In the genomic region with DNA sequence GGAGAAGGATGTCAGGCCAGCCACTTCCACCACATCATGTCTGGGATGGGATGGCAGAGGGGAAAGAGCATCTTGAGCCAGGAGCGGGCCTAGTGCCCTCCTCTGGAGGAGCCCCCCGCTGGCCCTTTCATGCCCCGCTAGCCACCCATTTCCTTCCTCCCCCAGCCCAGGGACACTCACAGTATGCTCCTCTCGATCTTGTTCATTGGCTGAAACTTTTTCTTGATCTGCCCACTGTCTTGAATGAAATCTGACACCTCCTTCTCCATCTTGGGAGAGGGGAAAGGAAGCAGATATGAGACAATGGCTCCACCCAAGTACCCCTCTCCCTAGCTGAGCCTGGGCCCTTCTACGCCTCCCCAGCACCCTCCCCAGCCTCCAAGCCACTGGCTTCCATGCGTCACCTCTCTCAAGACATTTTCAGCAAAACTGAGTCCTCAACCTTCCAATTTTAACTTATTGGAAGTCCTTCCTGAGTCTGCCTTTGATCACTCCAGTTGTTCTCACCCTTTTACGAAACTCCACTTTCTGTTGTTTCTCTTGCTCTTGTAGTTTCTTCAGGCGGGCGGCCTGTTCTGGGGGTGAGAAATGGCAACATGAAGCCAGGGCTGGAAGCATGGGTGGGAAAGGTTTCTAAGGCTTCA, we compare ENCODE assay signal across 26 cellular contexts. TPM values are rescaled to one million over a fixed set of nuclear protein-coding genes. Genes with fewer than 3 reads are reported as not detected.
A peak's percentile ranks its signal among the peaks of the same experiment; 100 is the strongest.
DNase-seq lines count a peak whose midpoint lies in the region; ATAC-seq, FAIRE-seq and TF ChIP-seq lines count a peak whose summit lies in the region.
"Had no signal": no experiment of that assay in that cellular context is flagged by ENCODE, and none has a peak within 500 bp of the region (broad histone marks: within the 10 kb centered on the region; RNA-seq: fewer than 3 reads in every experiment).

No MANE protein-coding gene starts in this region.

- no peak for FAIRE-seq in frontal cortex (lab: Jason Lieb, UNC)
- FAIRE-seq: D721Med, islet of Langerhans, TTC549 had no signal

- H3K4me3 Mint-ChIP-seq in activated T-helper 2 cell treated with anti-CD3 and anti-CD28 coated beads, Interferon-gamma antibody, Interleukin-2, Interleukin-4, amounts not matched to agents 10 μg/mL and 5 μg/mL and 100 μg/mL, durations not matched to agents 14 hours and 24 hours and 36 hours (ENCODE audit: low read depth) = no peak overlapping the region
- H3K4me3 Mint-ChIP-seq in neural crest cell = peak overlapping the region; percentile 40
- H3K4me3 Mint-ChIP-seq: activated CD8-positive, alpha-beta T cell treated with anti-CD3 and anti-CD28 coated beads, Interleukin-2, amount 10 ng/mL, durations not matched to agents 7 days and 5 days; type B pancreatic cell had no signal

- H3K27me3 Mint-ChIP-seq in activated T-helper 2 cell treated with anti-CD3 and anti-CD28 coated beads, Interferon-gamma antibody, Interleukin-2, Interleukin-4, amounts not matched to agents 10 μg/mL and 5 μg/mL and 100 μg/mL, durations not matched to agents 14 hours and 24 hours and 36 hours (ENCODE audit: low read depth) = no peaks in the 10 kb centered on the region
- H3K27me3 Mint-ChIP-seq in neural crest cell (ENCODE audit: low read depth) = no peaks in the 10 kb centered on the region
- H3K27me3 Mint-ChIP-seq: naive B cell, type B pancreatic cell had no signal

- 74% methylated on average over 9 of the region's 9 CpGs for whole genome bisulfite sequencing in HUES64

- H3K27me3 ChIP-seq in BLaER1 treated with 17β-estradiol and CSF1 and Interleukin-3, amounts not matched to agents 10 nM and 100 nM = no peaks in the 10 kb centered on the region
- no peaks in the 10 kb centered on the region for H3K27me3 ChIP-seq in HUES64 (ENCODE audit: insufficient read depth, low read length)
- H3K27me3 ChIP-seq: right atrium auricular region had no signal

- H4K20me1 ChIP-seq in BLaER1 treated with 17β-estradiol and CSF1 and Interleukin-3, amounts not matched to agents 10 nM and 100 nM = no peaks in the 10 kb centered on the region

- no peak for TF ChIP-seq CTCF in neural crest cell (conservative IDR thresholded peaks at IDR 0.05)

- intact Hi-C loops in activated T-helper 2 cell treated with anti-CD3 and anti-CD28 coated beads, Interferon-gamma antibody, Interleukin-2, Interleukin-4, amounts not matched to agents 10 μg/mL and 5 μg/mL and 100 μg/mL, durations not matched to agents 14 hours and 24 hours and 36 hours (cut with micrococcal nuclease) = no loop called here

- H3K4me1 Mint-ChIP-seq in activated T-helper 2 cell treated with anti-CD3 and anti-CD28 coated beads, Interferon-gamma antibody, Interleukin-2, Interleukin-4, amounts not matched to agents 10 μg/mL and 5 μg/mL and 100 μg/mL, durations not matched to agents 14 hours and 24 hours and 36 hours (ENCODE audit: low read depth) = peaks cover 6% of the 10 kb centered on the region
- peaks cover 11% of the 10 kb centered on the region for H3K4me1 Mint-ChIP-seq in neural crest cell

- ATAC-seq in GM18861 (IDR thresholded peaks at IDR 0.05; ENCODE audit: unreplicated experiment) = no peak
- ATAC-seq: activated CD8-positive, alpha-beta T cell treated with anti-CD3 and anti-CD28 coated beads, Interleukin-2, amount 10 ng/mL, durations not matched to agents 7 days and 5 days had no signal

- peak overlapping the region in 2 of 11 experiments; percentile 6 to 28; a peak in 3 of 22 replicates for H3K9ac ChIP-seq in BLaER1 treated with 17β-estradiol and CSF1 and Interleukin-3, amounts not matched to agents 10 nM and 100 nM
- H3K9ac ChIP-seq in HUES64 (ENCODE audit: low read depth, low read length) = no peak overlapping the region; the same call in 1 of the 2 replicates

- peaks cover 19 to 72% (median 51%) of the 10 kb centered on the region in 11 experiments for H3K36me3 ChIP-seq in BLaER1 treated with 17β-estradiol and CSF1 and Interleukin-3, amounts not matched to agents 10 nM and 100 nM
- H3K36me3 ChIP-seq in HUES64 (ENCODE audit: insufficient read depth, low read length) = peaks cover 24% of the 10 kb centered on the region

- H3K9me3 Mint-ChIP-seq in activated T-helper 2 cell treated with anti-CD3 and anti-CD28 coated beads, Interferon-gamma antibody, Interleukin-2, Interleukin-4, amounts not matched to agents 10 μg/mL and 5 μg/mL and 100 μg/mL, durations not matched to agents 14 hours and 24 hours and 36 hours = no peaks in the 10 kb centered on the region
- H3K9me3 Mint-ChIP-seq in neural crest cell = no peaks in the 10 kb centered on the region
- H3K9me3 Mint-ChIP-seq: naive B cell, type B pancreatic cell had no signal

- H3K36me3 Mint-ChIP-seq in activated T-helper 2 cell treated with anti-CD3 and anti-CD28 coated beads, Interferon-gamma antibody, Interleukin-2, Interleukin-4, amounts not matched to agents 10 μg/mL and 5 μg/mL and 100 μg/mL, durations not matched to agents 14 hours and 24 hours and 36 hours (ENCODE audit: low read depth) = peaks cover 44% of the 10 kb centered on the region
- peaks cover 8% of the 10 kb centered on the region for H3K36me3 Mint-ChIP-seq in neural crest cell (ENCODE audit: low read depth)

- H3K27ac ChIP-seq in BLaER1 treated with 17β-estradiol and CSF1 and Interleukin-3, amounts not matched to agents 10 nM and 100 nM = peak overlapping the region in 5 of 11 experiments; percentile 9 to 31 (median 11); a peak in 7 of 22 replicates
- H3K27ac ChIP-seq in HUES64 (ENCODE audit: low read depth, low read length) = 0 out of 2 replicates have a peak overlapping the region, but pooled peaks have one; percentile 9
- H3K27ac ChIP-seq: left ventricle myocardium inferior, right atrium auricular region had no signal

- peaks cover 29 to 47% (median 37%) of the 10 kb centered on the region in 10 experiments for H3K4me1 ChIP-seq in BLaER1 treated with 17β-estradiol and CSF1 and Interleukin-3, amounts not matched to agents 10 nM and 100 nM
- H3K4me1 ChIP-seq in HUES64 (ENCODE audit: insufficient read depth, low read length) = peaks cover 8% of the 10 kb centered on the region; the same call in 1 of the 2 replicates

- peak overlapping the region; percentile 42 for H3K27ac Mint-ChIP-seq in activated T-helper 2 cell treated with anti-CD3 and anti-CD28 coated beads, Interferon-gamma antibody, Interleukin-2, Interleukin-4, amounts not matched to agents 10 μg/mL and 5 μg/mL and 100 μg/mL, durations not matched to agents 14 hours and 24 hours and 36 hours
- peak overlapping the region; percentile 67 for H3K27ac Mint-ChIP-seq in neural crest cell (ENCODE audit: unreplicated experiment)
- H3K27ac Mint-ChIP-seq: activated CD8-positive, alpha-beta T cell treated with anti-CD3 and anti-CD28 coated beads, Interleukin-2, amount 10 ng/mL, durations not matched to agents 7 days and 5 days had no signal

- DNase-seq in activated T-helper 2 cell treated with anti-CD3 and anti-CD28 coated beads, Interferon-gamma antibody, Interleukin-2, Interleukin-4, amounts not matched to agents 10 μg/mL and 5 μg/mL and 100 μg/mL, durations not matched to agents 14 hours and 24 hours and 36 hours (ENCODE audit: low spot score) = no peak
- DNase-seq in neural crest cell (ENCODE audit: low read depth, low spot score) (no peak), GM19240 (ENCODE audit: insufficient read length, low spot score) (no peak), frontal cortex (ENCODE audit: low spot score in 2 of 2) (no peak), NCI-H510A treated with DMSO at 0.1 percent for 48 hours (lab: John Stamatoyannopoulos, UW) (no peak)
- DNase-seq: activated CD8-positive, alpha-beta T cell treated with anti-CD3 and anti-CD28 coated beads, Interleukin-2, amount 10 ng/mL, durations not matched to agents 7 days and 5 days; activated gamma-delta T cell; C1 segment of cervical spinal cord; cerebellar nuclear complex; hypothalamus; left ventricle myocardium inferior; naive B cell; NCI-H1105; NCI-H1930; NCI-H2227 treated with DMSO at 0.1 percent for 48 hours; NCI-H774; stimulated activated CD4-positive, alpha-beta T cell treated with anti-CD3 and anti-CD28 coated beads, Interleukin-2, amount 100 ng/mL, for 24 hours; T-helper 1 cell had no signal

- H3K9me3 ChIP-seq in BLaER1 treated with 17β-estradiol and CSF1 and Interleukin-3, amounts not matched to agents 10 nM and 100 nM (replicated peaks in 1 of 11) = no peaks in the 10 kb centered on the region
- no peaks in the 10 kb centered on the region for H3K9me3 ChIP-seq in HUES64 (ENCODE audit: insufficient read depth, low read depth, low read length)
- H3K9me3 ChIP-seq: left ventricle myocardium inferior, right atrium auricular region had no signal

- peak overlapping the region in 9 of 11 experiments; percentile 29 to 66 (median 56); a peak in 17 of 22 replicates for H3K4me2 ChIP-seq in BLaER1 treated with 17β-estradiol and CSF1 and Interleukin-3, amounts not matched to agents 10 nM and 100 nM

- no peak overlapping the region for H3K4me3 ChIP-seq in BLaER1 treated with 17β-estradiol and CSF1 and Interleukin-3, amounts not matched to agents 10 nM and 100 nM
- no peak overlapping the region for H3K4me3 ChIP-seq in HUES64 (ENCODE audit: low read length)
- H3K4me3 ChIP-seq: left ventricle myocardium inferior, right atrium auricular region had no signal

RNA-seq across cellular contexts. Expression of a gene that starts 7.2 kb away (rescaled TPM):
- 73.1 TPM for polyA plus RNA-seq in HUES64 (2013, experiment 1 of 2)
- 89.2 TPM for polyA plus RNA-seq in HUES64 (2013, experiment 2 of 2)
- total RNA-seq in activated T-helper 2 cell treated with anti-CD3 and anti-CD28 coated beads, Interferon-gamma antibody, Interleukin-2, Interleukin-4, amounts not matched to agents 10 μg/mL and 5 μg/mL and 100 μg/mL, durations not matched to agents 14 hours and 24 hours and 36 hours = 66.5 and 70.4 TPM in 2 replicates
- total RNA-seq in neural crest cell (76.9 and 78.9 TPM in 2 replicates), frontal cortex (27.7 TPM)

RNA-seq across cellular contexts. Expression of a gene that starts 9.5 kb away (rescaled TPM):
- 14.8 TPM for polyA plus RNA-seq in HUES64 (2013, experiment 1 of 2)
- polyA plus RNA-seq in HUES64 (2013, experiment 2 of 2) = 18.8 TPM
- 45.7 and 47.9 TPM in 2 replicates for total RNA-seq in activated T-helper 2 cell treated with anti-CD3 and anti-CD28 coated beads, Interferon-gamma antibody, Interleukin-2, Interleukin-4, amounts not matched to agents 10 μg/mL and 5 μg/mL and 100 μg/mL, durations not matched to agents 14 hours and 24 hours and 36 hours
- total RNA-seq in neural crest cell = 9.1 and 10.6 TPM in 2 replicates
- total RNA-seq in frontal cortex = 0.82 TPM

RNA-seq across cellular contexts. Expression of a gene that starts 12.1 kb away (rescaled TPM):
- polyA plus RNA-seq in HUES64 (2013, experiment 1 of 2) = 1,291 TPM
- 1,164 TPM for polyA plus RNA-seq in HUES64 (2013, experiment 2 of 2)
- 1,460 and 1,475 TPM in 2 replicates for total RNA-seq in activated T-helper 2 cell treated with anti-CD3 and anti-CD28 coated beads, Interferon-gamma antibody, Interleukin-2, Interleukin-4, amounts not matched to agents 10 μg/mL and 5 μg/mL and 100 μg/mL, durations not matched to agents 14 hours and 24 hours and 36 hours
- total RNA-seq in neural crest cell (626 and 630 TPM in 2 replicates), frontal cortex (69.3 TPM)

RNA-seq across cellular contexts. Expression of a gene that starts 20.3 kb away (rescaled TPM):
- polyA plus RNA-seq in HUES64 (2013, experiment 1 of 2) = 93.3 TPM
- polyA plus RNA-seq in HUES64 (2013, experiment 2 of 2) = 106 TPM
- total RNA-seq in activated T-helper 2 cell treated with anti-CD3 and anti-CD28 coated beads, Interferon-gamma antibody, Interleukin-2, Interleukin-4, amounts not matched to agents 10 μg/mL and 5 μg/mL and 100 μg/mL, durations not matched to agents 14 hours and 24 hours and 36 hours = 112 and 126 TPM in 2 replicates
- total RNA-seq in neural crest cell (90.4 and 93.2 TPM in 2 replicates), frontal cortex (13.0 TPM)

RNA-seq across cellular contexts. Expression of a gene that starts 20.6 kb away (rescaled TPM):
- 53.6 TPM for polyA plus RNA-seq in HUES64 (2013, experiment 1 of 2)
- 54.9 TPM for polyA plus RNA-seq in HUES64 (2013, experiment 2 of 2)
- 91.4 and 103 TPM in 2 replicates for total RNA-seq in activated T-helper 2 cell treated with anti-CD3 and anti-CD28 coated beads, Interferon-gamma antibody, Interleukin-2, Interleukin-4, amounts not matched to agents 10 μg/mL and 5 μg/mL and 100 μg/mL, durations not matched to agents 14 hours and 24 hours and 36 hours
- total RNA-seq in neural crest cell = 67.7 and 68.3 TPM in 2 replicates
- 59.1 TPM for total RNA-seq in frontal cortex
